ENCODE assay signal across 1 cellular context in the genomic region with DNA sequence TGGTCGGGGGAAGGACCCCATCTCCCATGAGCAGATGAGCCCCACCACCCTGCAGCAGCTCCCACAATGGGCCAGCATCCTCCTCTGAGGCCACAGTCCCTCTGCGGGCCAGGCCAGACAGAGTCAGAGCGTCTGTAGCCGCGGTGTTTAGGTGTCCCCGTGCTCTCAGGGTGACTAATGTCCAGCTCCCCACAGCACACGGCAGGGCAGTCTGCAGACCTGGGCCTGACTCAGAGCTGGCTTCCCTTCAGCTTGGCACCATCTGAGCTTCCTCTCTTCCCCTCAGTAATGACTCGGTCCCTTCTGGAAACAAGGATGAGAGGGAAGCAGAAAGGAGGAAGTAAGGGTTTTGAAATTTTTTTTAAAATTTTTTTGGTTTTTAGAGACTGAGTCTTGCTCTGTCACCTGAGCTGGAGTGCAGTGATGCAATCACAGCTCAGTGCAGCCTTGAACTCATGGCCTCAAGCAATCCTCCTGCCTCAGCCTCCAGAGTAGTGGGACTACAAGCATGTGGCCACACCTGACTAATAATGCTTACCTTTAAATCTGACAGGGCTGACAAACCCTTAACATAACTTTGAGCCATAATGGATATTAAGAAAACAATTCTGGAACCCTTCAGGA.
TF ChIP-seq lines count a peak whose summit lies in the region.

No MANE protein-coding gene starts in this region.

TF ChIP-seq in K562, 482 proteins besides CTCF, POLR2A, EP300 and RAD21 (continued from another document):
- TF ChIP-seq, protein P1, sequence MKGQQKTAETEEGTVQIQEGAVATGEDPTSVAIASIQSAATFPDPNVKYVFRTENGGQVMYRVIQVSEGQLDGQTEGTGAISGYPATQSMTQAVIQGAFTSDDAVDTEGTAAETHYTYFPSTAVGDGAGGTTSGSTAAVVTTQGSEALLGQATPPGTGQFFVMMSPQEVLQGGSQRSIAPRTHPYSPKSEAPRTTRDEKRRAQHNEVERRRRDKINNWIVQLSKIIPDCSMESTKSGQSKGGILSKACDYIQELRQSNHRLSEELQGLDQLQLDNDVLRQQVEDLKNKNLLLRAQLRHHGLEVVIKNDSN (CRISPR knock-in tag; IDR thresholded peaks at IDR 0.05), result 0 out of 2 replicates have a peak, but pooled peaks have one; percentile 25
- TF ChIP-seq, protein P2, sequence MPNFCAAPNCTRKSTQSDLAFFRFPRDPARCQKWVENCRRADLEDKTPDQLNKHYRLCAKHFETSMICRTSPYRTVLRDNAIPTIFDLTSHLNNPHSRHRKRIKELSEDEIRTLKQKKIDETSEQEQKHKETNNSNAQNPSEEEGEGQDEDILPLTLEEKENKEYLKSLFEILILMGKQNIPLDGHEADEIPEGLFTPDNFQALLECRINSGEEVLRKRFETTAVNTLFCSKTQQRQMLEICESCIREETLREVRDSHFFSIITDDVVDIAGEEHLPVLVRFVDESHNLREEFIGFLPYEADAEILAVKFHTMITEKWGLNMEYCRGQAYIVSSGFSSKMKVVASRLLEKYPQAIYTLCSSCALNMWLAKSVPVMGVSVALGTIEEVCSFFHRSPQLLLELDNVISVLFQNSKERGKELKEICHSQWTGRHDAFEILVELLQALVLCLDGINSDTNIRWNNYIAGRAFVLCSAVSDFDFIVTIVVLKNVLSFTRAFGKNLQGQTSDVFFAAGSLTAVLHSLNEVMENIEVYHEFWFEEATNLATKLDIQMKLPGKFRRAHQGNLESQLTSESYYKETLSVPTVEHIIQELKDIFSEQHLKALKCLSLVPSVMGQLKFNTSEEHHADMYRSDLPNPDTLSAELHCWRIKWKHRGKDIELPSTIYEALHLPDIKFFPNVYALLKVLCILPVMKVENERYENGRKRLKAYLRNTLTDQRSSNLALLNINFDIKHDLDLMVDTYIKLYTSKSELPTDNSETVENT (CRISPR knock-in tag; IDR thresholded peaks at IDR 0.05), result peak; percentile 70; the same call in 1 of the 2 replicates
- TF ChIP-seq JUND (IDR thresholded peaks at IDR 0.05; ENCODE audit: borderline replicate concordance, low read depth, low read length), result 0 out of 2 replicates have a peak, but pooled peaks have one; percentile 32
- no peak for TF ChIP-seq JUND (tag; IDR thresholded peaks at IDR 0.05; ENCODE audit: borderline replicate concordance, low read depth, low read length)
- peak; percentile 81 for TF ChIP-seq FOSL1 (tag; conservative IDR thresholded peaks at IDR 0.05)
- TF ChIP-seq ETV6 (IDR thresholded peaks at IDR 0.05; ENCODE audit: borderline replicate concordance in 1 of 2, low read depth in 2 of 2, low read length in 1 of 2), result peak in 1 of 2 experiments; percentile 35; a peak in 1 of 4 replicates
- TF ChIP-seq ETV6 (CRISPR knock-in tag; IDR thresholded peaks at IDR 0.05; ENCODE audit: borderline replicate concordance), result no peak
- TF ChIP-seq ZNF384 (IDR thresholded peaks at IDR 0.05; ENCODE audit: low read depth, low read length), result peak; percentile 24
- no peak for TF ChIP-seq BACH1 (tag; IDR thresholded peaks at IDR 0.05)
- no peak for TF ChIP-seq MYBL2 (IDR thresholded peaks at IDR 0.05; ENCODE audit: low read depth)
- 0 out of 2 replicates have a peak, but pooled peaks have one; percentile 2 for TF ChIP-seq MYBL2 (CRISPR knock-in tag; IDR thresholded peaks at IDR 0.05; ENCODE audit: borderline replicate concordance)
- TF ChIP-seq CEBPB (tag; IDR thresholded peaks at IDR 0.05), result peak; percentile 96
- TF ChIP-seq ZBTB1 (CRISPR knock-in tag; IDR thresholded peaks at IDR 0.05; ENCODE audit: borderline replicate concordance, low read depth), result 0 out of 2 replicates have a peak, but pooled peaks have one; percentile 21
- TF ChIP-seq ZNF165 (CRISPR knock-in tag; IDR thresholded peaks at IDR 0.05; ENCODE audit: borderline replicate concordance), result no peak
- TF ChIP-seq, protein P3, sequence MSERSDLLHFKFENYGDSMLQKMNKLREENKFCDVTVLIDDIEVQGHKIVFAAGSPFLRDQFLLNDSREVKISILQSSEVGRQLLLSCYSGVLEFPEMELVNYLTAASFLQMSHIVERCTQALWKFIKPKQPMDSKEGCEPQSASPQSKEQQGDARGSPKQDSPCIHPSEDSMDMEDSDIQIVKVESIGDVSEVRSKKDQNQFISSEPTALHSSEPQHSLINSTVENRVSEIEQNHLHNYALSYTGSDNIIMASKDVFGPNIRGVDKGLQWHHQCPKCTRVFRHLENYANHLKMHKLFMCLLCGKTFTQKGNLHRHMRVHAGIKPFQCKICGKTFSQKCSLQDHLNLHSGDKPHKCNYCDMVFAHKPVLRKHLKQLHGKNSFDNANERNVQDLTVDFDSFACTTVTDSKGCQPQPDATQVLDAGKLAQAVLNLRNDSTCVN (CRISPR knock-in tag; IDR thresholded peaks at IDR 0.05), result no peak
